Comparison of ENCODE assay signal across 22 cellular contexts in the genomic region with DNA sequence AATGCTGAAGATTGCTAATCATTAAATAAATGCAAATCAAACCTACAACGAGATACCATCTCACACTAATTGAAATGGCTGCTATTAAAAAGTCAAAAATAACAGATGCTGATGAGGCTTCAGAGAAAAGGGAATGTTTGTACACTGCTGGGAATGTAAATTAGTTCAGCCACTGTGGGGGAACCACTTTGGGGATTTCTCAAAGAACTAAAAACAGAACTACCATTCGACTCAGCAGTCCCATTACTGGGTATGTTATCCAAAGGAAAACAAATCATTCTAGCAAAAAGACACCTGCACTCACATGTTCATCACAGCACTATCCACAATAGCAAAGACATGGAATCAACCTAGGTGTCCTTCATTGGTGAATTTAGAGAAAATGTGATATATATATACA.
"Had no signal": no experiment of that assay in that cellular context is flagged by ENCODE, and none has a peak within 500 bp of the region (broad histone marks: within the 10 kb centered on the region; RNA-seq: fewer than 3 reads in every experiment).

No MANE protein-coding gene starts in this region.

- H3K9me2 ChIP-seq: SK-N-SH had no signal

- H3K4me3 Mint-ChIP-seq: T-cell had no signal

- H3K4me1 Mint-ChIP-seq: T-cell had no signal

- H3K4me3 ChIP-seq: MG63 had no signal

- DNase-seq: IMR-90, Karpas-422, KG1, MG63, NCI-H1092, NCI-H1105 treated with DMSO at 0.1 percent for 48 hours, NCI-H1417 treated with DMSO at 0.1 percent for 48 hours, NCI-H146, NCI-H1694 treated with DMSO at 0.1 percent for 48 hours, NCI-H1930, NCI-H2107, NCI-H2227 treated with DMSO at 0.1 percent for 48 hours, NCI-H524, NCI-H526 treated with DMSO at 0.1 percent for 48 hours, NCI-H774, SHP77, SK-N-SH, SW 1271, T-cell had no signal

- H3K36me3 Mint-ChIP-seq: T-cell had no signal

- H3K36me3 ChIP-seq: MG63 had no signal

- H3K27me3 Mint-ChIP-seq: T-cell had no signal

- H3K4me2 ChIP-seq: SK-N-SH had no signal

- H3K27me3 ChIP-seq: MG63 had no signal

- H3K9me3 ChIP-seq: MG63 had no signal

- H3K27ac ChIP-seq: RWPE1 had no signal

- H3K27ac Mint-ChIP-seq: T-cell had no signal

- ATAC-seq: HepG2, Panc1, T-cell had no signal
